ENCODE assay signal across 16 cellular contexts in genomic region chr2:27082773-27083409, GRCh38. TPM values are rescaled to one million over a fixed set of nuclear protein-coding genes. Genes with fewer than 3 reads are reported as not detected.
DNase-seq lines count a peak whose midpoint lies in the region; ATAC-seq and TF ChIP-seq lines count a peak whose summit lies in the region.
"Had no signal": no experiment of that assay in that cellular context is flagged by ENCODE, and none has a peak within 500 bp of the region (broad histone marks: within the 10 kb centered on the region; RNA-seq: fewer than 3 reads in every experiment).

No MANE protein-coding gene starts in this region.

- no peaks in the 10 kb centered on the region for H3K27me3 ChIP-seq in sigmoid colon

- no peak for ATAC-seq in activated CD4-positive, alpha-beta T cell treated with anti-CD3 and anti-CD28 coated beads for 36 hours
- no peak for ATAC-seq in natural killer cell

- H3K27me3 Mint-ChIP-seq in activated CD4-positive, alpha-beta T cell treated with anti-CD3 and anti-CD28 coated beads for 36 hours = no peaks in the 10 kb centered on the region
- H3K27me3 Mint-ChIP-seq in dendritic cell treated with granulocyte-macrophage colony-stimulating factor and Interleukin-4, amounts not matched to agents 40 ng/mL and 50 ng/mL, for 4 days = peaks cover 6% of the 10 kb centered on the region
- H3K27me3 Mint-ChIP-seq in natural killer cell (ENCODE audit: low read depth in 2 of 2) = no peaks in the 10 kb centered on the region

- TF ChIP-seq POLR2A in sigmoid colon (IDR thresholded peaks at IDR 0.05) = no peak

- POLR2A ChIA-PET in activated CD4-positive, alpha-beta T cell treated with anti-CD3 and anti-CD28 coated beads for 36 hours (lab: Charles Lee) = interaction anchor here (0.6 to 2.1 kb wide), 3 partner anchors 11 to 34 kb away, joined by 3 to 6 read pairs (median 4); partner anchors contain the start of gene OST4
- POLR2A ChIA-PET in HEK293 (lab: Yijun Ruan, JAX) = interaction anchor here (1.2 to 4.1 kb wide), 3 partner anchors 11 to 32 kb away, joined by 6 to 45 read pairs (median 23); partner anchors contain the start of genes AGBL5 and OST4

- CTCF ChIA-PET in activated CD4-positive, alpha-beta T cell treated with anti-CD3 and anti-CD28 coated beads for 36 hours (lab: Charles Lee) = interaction anchor here (0.5 to 5.7 kb wide), 3 partner anchors 32 to 601 kb away, joined by 3 to 30 read pairs (median 3); partner anchors contain the start of gene AGBL5
- CTCF ChIA-PET in HEK293 (lab: Yijun Ruan, JAX) = interaction anchor here (1.4 kb wide), 1 partner anchor 237 kb away, joined by 8 read pairs; no protein-coding TSS in a partner anchor

- no peak overlapping the region for H3K4me3 Mint-ChIP-seq in activated CD4-positive, alpha-beta T cell treated with anti-CD3 and anti-CD28 coated beads for 36 hours
- no peak overlapping the region for H3K4me3 Mint-ChIP-seq in dendritic cell treated with granulocyte-macrophage colony-stimulating factor and Interleukin-4, amounts not matched to agents 40 ng/mL and 50 ng/mL, for 4 days
- H3K4me3 Mint-ChIP-seq in natural killer cell = no peak overlapping the region

- H3K4me1 Mint-ChIP-seq in activated CD4-positive, alpha-beta T cell treated with anti-CD3 and anti-CD28 coated beads for 36 hours = peaks cover 32% of the 10 kb centered on the region
- peaks cover 69% of the 10 kb centered on the region for H3K4me1 Mint-ChIP-seq in dendritic cell treated with granulocyte-macrophage colony-stimulating factor and Interleukin-4, amounts not matched to agents 40 ng/mL and 50 ng/mL, for 4 days (ENCODE audit: low read depth)
- peaks cover 29 to 45% of the 10 kb centered on the region in 2 donors for H3K4me1 Mint-ChIP-seq in natural killer cell

- TF ChIP-seq CTCF in HEK293 (tag by site-specific recombination; IDR thresholded peaks at IDR 0.05) (no peak), sigmoid colon (IDR thresholded peaks at IDR 0.05) (no peak), natural killer cell (IDR thresholded peaks at IDR 0.05) (no peak)

- no peaks in the 10 kb centered on the region for H3K9me3 Mint-ChIP-seq in activated CD4-positive, alpha-beta T cell treated with anti-CD3 and anti-CD28 coated beads for 36 hours (ENCODE audit: low read depth)
- H3K9me3 Mint-ChIP-seq in dendritic cell treated with granulocyte-macrophage colony-stimulating factor and Interleukin-4, amounts not matched to agents 40 ng/mL and 50 ng/mL, for 4 days = no peaks in the 10 kb centered on the region
- H3K9me3 Mint-ChIP-seq in natural killer cell = no peaks in the 10 kb centered on the region

- DNase-seq in activated CD4-positive, alpha-beta T cell treated with anti-CD3 and anti-CD28 coated beads for 36 hours = no peak
- no peak for DNase-seq in activated CD4-positive, alpha-beta T cell treated with anti-CD3 and anti-CD28 coated beads for 48 hours
- DNase-seq in sigmoid colon = no peak
- DNase-seq in HK-2 (ENCODE audit: unreplicated experiment) = no peak
- no peak for DNase-seq in natural killer cell
- no peak for DNase-seq in globus pallidus (ENCODE audit: low spot score)
- DNase-seq: 8988T, COR-L47, NCI-H1436 treated with DMSO at 0.1 percent for 48 hours, NCI-H2107, NCI-H345, NCI-H526 treated with DMSO at 0.1 percent for 48 hours, OCI-M1 had no signal

- H3K27ac Mint-ChIP-seq in activated CD4-positive, alpha-beta T cell treated with anti-CD3 and anti-CD28 coated beads for 36 hours = peak overlapping the region; percentile 37
- peak overlapping the region; percentile 89 for H3K27ac Mint-ChIP-seq in dendritic cell treated with granulocyte-macrophage colony-stimulating factor and Interleukin-4, amounts not matched to agents 40 ng/mL and 50 ng/mL, for 4 days
- H3K27ac Mint-ChIP-seq in natural killer cell = no peak overlapping the region

- intact Hi-C loops in activated CD4-positive, alpha-beta T cell treated with anti-CD3 and anti-CD28 coated beads for 36 hours (cut with DNase I, micrococcal nuclease) = no loop called here
- intact Hi-C loops in dendritic cell treated with granulocyte-macrophage colony-stimulating factor and Interleukin-4, amounts not matched to agents 40 ng/mL and 50 ng/mL, for 4 days (cut with micrococcal nuclease) = loop anchor here (5.0 kb wide), 1 partner anchor 121 kb away; no protein-coding TSS in a partner anchor
- intact Hi-C loops in sigmoid colon (cut with DNase I) = no loop called here
- intact Hi-C loops in natural killer cell (cut with micrococcal nuclease) = loop anchor here (10.0 kb wide), 1 partner anchor 52 kb away; the partner anchor contains the start of genes PREB and PRR30

- H3K4me1 ChIP-seq in HEK293 (ENCODE audit: control insufficient read depth, insufficient read depth, low read length) (peaks cover 8% of the 10 kb centered on the region), sigmoid colon (peaks cover 0 to 88% (median 74%) of the 10 kb centered on the region in 4 donors)

- no peak overlapping the region for H3K27ac ChIP-seq in HEK293 (ENCODE audit: extremely low read depth, low read depth, low read length)
- peak overlapping the region in 3 of 4 donors; percentile 94 to 98 (median 97) for H3K27ac ChIP-seq in sigmoid colon
- H3K27ac ChIP-seq: C4-2B had no signal

- H3K36me3 ChIP-seq in HEK293 (ENCODE audit: control insufficient read depth in 2 of 2, insufficient read depth in 1 of 2, low read length in 2 of 2) = no peaks in the 10 kb centered on the region
- peaks cover 9 to 28% (median 15%) of the 10 kb centered on the region in 4 donors for H3K36me3 ChIP-seq in sigmoid colon

- H3K9me3 ChIP-seq in HEK293 (ENCODE audit: control insufficient read depth, insufficient read depth, low read depth, low read length) (no peaks in the 10 kb centered on the region), sigmoid colon (no peaks in the 10 kb centered on the region)

- no peak for TF ChIP-seq EP300 in sigmoid colon (IDR thresholded peaks at IDR 0.05)

- H3K4me3 ChIP-seq in HEK293 (ENCODE audit: low read depth, low read length) (no peak overlapping the region), sigmoid colon (peak overlapping the region in 1 of 4 donors; percentile 91)

- H3K36me3 Mint-ChIP-seq in activated CD4-positive, alpha-beta T cell treated with anti-CD3 and anti-CD28 coated beads for 36 hours (ENCODE audit: low read depth) = no peaks in the 10 kb centered on the region
- no peaks in the 10 kb centered on the region for H3K36me3 Mint-ChIP-seq in dendritic cell treated with granulocyte-macrophage colony-stimulating factor and Interleukin-4, amounts not matched to agents 40 ng/mL and 50 ng/mL, for 4 days (ENCODE audit: low read depth)
- no peaks in the 10 kb centered on the region for H3K36me3 Mint-ChIP-seq in natural killer cell

- 89 to 92% methylated on average over 27 of the region's 27 CpGs for WGBS in sigmoid colon, 2 donors

TF ChIP-seq in HEK293, 187 proteins besides CTCF, POLR2A, EP300 and RAD21:
- TF ChIP-seq ZFHX2 (tag by site-specific recombination; conservative IDR thresholded peaks at IDR 0.05) (0 out of 2 replicates have a peak, but pooled peaks have one; percentile 1), HOXC10 (CRISPR knock-in tag; IDR thresholded peaks at IDR 0.05) (no peak), ZNF626 (tag by site-specific recombination; IDR thresholded peaks at IDR 0.05) (no peak)

RNA-seq across cellular contexts. Expression of gene KHK, which starts 3.7 kb away (rescaled TPM):
- total RNA-seq in activated CD4-positive, alpha-beta T cell treated with anti-CD3 and anti-CD28 coated beads for 36 hours = 10 to 100 TPM; 10.6 to 12.7 TPM
- 1 to 10 TPM; 1.6 to 5.3 (median 3.8) TPM for total RNA-seq in sigmoid colon
- polyA plus RNA-seq in sigmoid colon = 10 to 100 TPM in 1 of 3 donors, 1 to 10 TPM in 2; 2.4 to 12.7 (median 6.7) TPM
- total RNA-seq in natural killer cell = 1 to 10 TPM; 3.7 to 4.0 (median 3.8) TPM

RNA-seq across cellular contexts. Expression of gene EMILIN1, which starts 4.5 kb away (rescaled TPM):
- total RNA-seq in activated CD4-positive, alpha-beta T cell treated with anti-CD3 and anti-CD28 coated beads for 36 hours = under 1 TPM; 0.40 to 0.46 TPM
- total RNA-seq in sigmoid colon (100 to 1,000 TPM; 156 to 350 (median 279) TPM), natural killer cell (under 1 TPM; 0.31 to 0.78 (median 0.41) TPM)
- 10 to 100 TPM in 1 of 3 donors, 1 to 10 TPM in 2; 4.8 to 50.9 (median 5.3) TPM for polyA plus RNA-seq in sigmoid colon

RNA-seq across cellular contexts. Expression of gene OST4, which starts 11.4 kb away (rescaled TPM):
- 100 to 1,000 TPM; 305 to 406 TPM for total RNA-seq in activated CD4-positive, alpha-beta T cell treated with anti-CD3 and anti-CD28 coated beads for 36 hours
- 100 to 1,000 TPM; 244 to 428 (median 382) TPM for total RNA-seq in sigmoid colon
- 100 to 1,000 TPM; 366 to 688 (median 635) TPM for polyA plus RNA-seq in sigmoid colon
- total RNA-seq in natural killer cell = 100 to 1,000 TPM; 178 to 207 (median 192) TPM

RNA-seq across cellular contexts. Expression of gene AGBL5, which starts 31.4 kb away (rescaled TPM):
- 10 to 100 TPM; 12.5 to 14.5 TPM for total RNA-seq in activated CD4-positive, alpha-beta T cell treated with anti-CD3 and anti-CD28 coated beads for 36 hours
- total RNA-seq in sigmoid colon = 10 to 100 TPM; 16.8 to 23.3 (median 18.1) TPM
- polyA plus RNA-seq in sigmoid colon = 10 to 100 TPM; 12.4 to 16.2 (median 13.4) TPM
- total RNA-seq in natural killer cell = 10 to 100 TPM in 2 of 3 donors, 1 to 10 TPM in 1; 10.0 to 12.0 (median 10.8) TPM

RNA-seq across cellular contexts. Expression of gene CGREF1, which starts 36.0 kb away (rescaled TPM):
- total RNA-seq in activated CD4-positive, alpha-beta T cell treated with anti-CD3 and anti-CD28 coated beads for 36 hours = 1 to 10 TPM; 6.4 to 7.0 TPM
- total RNA-seq in sigmoid colon = 1 to 10 TPM in 2 of 4 donors, under 1 TPM in 2; 0.68 to 1.4 (median 0.97) TPM
- polyA plus RNA-seq in sigmoid colon = 1 to 10 TPM in 1 of 3 donors, not detected in 2; 2.6 TPM
- not detected for total RNA-seq in natural killer cell

Comparison
In these comparisons a context has a peak if more than half of its experiments do, and no peak if none do; other contexts are left out.
1. H3K27ac Mint-ChIP-seq: peak in activated CD4-positive, alpha-beta T cell treated with anti-CD3 and anti-CD28 coated beads for 36 hours (single experiment) and dendritic cell treated with granulocyte-macrophage colony-stimulating factor and Interleukin-4, amounts not matched to agents 40 ng/mL and 50 ng/mL, for 4 days (single experiment); none in natural killer cell (0 of 2).
2. RNA of gene EMILIN1, which starts 4.5 kb away (total RNA-seq): 156 to 350 TPM in sigmoid colon; 0.40 to 0.46 TPM in activated CD4-positive, alpha-beta T cell treated with anti-CD3 and anti-CD28 coated beads for 36 hours and 0.31 to 0.78 TPM in natural killer cell; every median in the first group is over 10 times any median in the second.
3. intact Hi-C loops: an anchor here in dendritic cell treated with granulocyte-macrophage colony-stimulating factor and Interleukin-4, amounts not matched to agents 40 ng/mL and 50 ng/mL, for 4 days (5.0 kb wide) and natural killer cell (10.0 kb wide); none called in activated CD4-positive, alpha-beta T cell treated with anti-CD3 and anti-CD28 coated beads for 36 hours and sigmoid colon.